Comparison of ENCODE assay signal across 1 cellular context in the genomic region with DNA sequence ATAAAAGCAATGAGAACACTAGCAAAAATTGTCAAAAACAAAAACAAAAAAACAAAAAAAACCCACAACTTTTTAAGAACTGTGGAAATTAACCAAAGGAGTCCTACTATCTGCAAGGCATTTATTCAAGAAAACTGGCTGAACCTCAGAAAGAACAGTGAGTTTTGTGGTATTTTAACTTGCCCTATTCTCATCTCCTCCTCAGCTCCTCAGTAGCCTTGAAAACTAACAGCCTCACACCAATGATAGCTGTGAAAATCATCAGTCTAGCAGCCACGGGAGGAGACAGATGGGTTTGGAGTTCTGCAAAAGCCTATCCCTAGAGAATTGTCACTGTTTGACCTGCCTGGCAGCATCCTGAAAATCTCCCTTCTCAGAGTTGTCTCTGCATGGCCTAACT.
TF ChIP-seq lines count a peak whose summit lies in the region.

No MANE protein-coding gene starts in this region.

TF ChIP-seq in H1, 55 proteins besides CTCF, POLR2A, EP300 and RAD21:
- TF ChIP-seq HDAC2 (IDR thresholded peaks at IDR 0.05; ENCODE audit: borderline replicate concordance in 1 of 2, low read depth in 2 of 2, low read length in 2 of 2) (no peak), TEAD4 (IDR thresholded peaks at IDR 0.05; ENCODE audit: low read depth, low read length) (no peak), TCF12 (IDR thresholded peaks at IDR 0.05; ENCODE audit: low read depth, low read length) (no peak), SIN3A (conservative IDR thresholded peaks at IDR 0.05 in 1 of 2, IDR thresholded peaks at IDR 0.05 in 1 of 2; ENCODE audit: low read depth in 1 of 2, low read length in 2 of 2) (no peak)
TF ChIP-seq in H1: peak in this region for 0.
